Comparison of ENCODE assay signal across 25 cellular contexts in the genomic region with DNA sequence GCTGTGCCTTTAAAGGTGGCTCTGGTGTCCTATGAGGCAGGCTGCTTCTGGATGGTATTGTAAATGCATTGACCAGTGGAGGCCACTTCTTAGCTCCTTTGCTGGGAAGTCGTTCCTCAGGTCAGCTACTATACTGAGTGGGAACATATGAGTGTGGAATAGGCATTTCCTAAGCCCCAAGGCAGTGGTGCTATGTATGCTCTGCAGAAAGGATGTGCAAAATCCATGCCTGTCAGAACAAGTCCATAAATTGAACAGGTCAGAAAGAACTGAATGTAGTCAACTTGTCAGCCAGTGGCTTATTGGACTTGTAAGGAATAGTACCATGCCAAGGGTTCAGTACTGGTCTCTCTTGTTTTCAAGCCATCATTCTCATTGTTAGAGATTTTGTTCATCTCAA.
"Had no signal": no experiment of that assay in that cellular context is flagged by ENCODE, and none has a peak within 500 bp of the region (broad histone marks: within the 10 kb centered on the region; RNA-seq: fewer than 3 reads in every experiment).

No MANE protein-coding gene starts in this region.

- H3K27me3 ChIP-seq: gastroesophageal sphincter, heart right ventricle, left lung, right atrium auricular region, testis, tibial artery had no signal

- ATAC-seq: gastroesophageal sphincter; heart right ventricle; left cardiac atrium; left lung; naive thymus-derived CD8-positive, alpha-beta T cell; sciatic nerve; stimulated activated effector memory CD8-positive, alpha-beta T cell treated with anti-CD3 and anti-CD28 coated beads, Interleukin-12 subunit alpha, Interleukin-12 subunit beta, amount 100 ng/mL, for 72 hours; stimulated activated naive CD8-positive, alpha-beta T cell treated with anti-CD3 and anti-CD28 coated beads, Interleukin-15, Interleukin-2, amounts not matched to agents 100 U/mL and 50 U/mL, for 24 hours had no signal

- H3K36me3 ChIP-seq: gastroesophageal sphincter, heart right ventricle, left lung, prostate gland, right atrium auricular region, tibial artery had no signal

- H3K9me3 Mint-ChIP-seq: type B pancreatic cell had no signal

- DNase-seq: dermis blood vessel endothelial cell; effector memory CD4-positive, alpha-beta T cell; heart right ventricle; hippocampal formation; left cardiac atrium; left lung; naive thymus-derived CD8-positive, alpha-beta T cell; nephron progenitor cell; nucleus accumbens; stimulated activated CD4-positive, alpha-beta T cell treated with anti-CD3 and anti-CD28 coated beads, Interleukin-2, amount 100 ng/mL, for 24 hours; stimulated activated CD4-positive, alpha-beta T cell treated with anti-CD3 and anti-CD28 coated beads, Interleukin-4, amount 100 ng/mL, for 24 hours; stimulated activated naive CD8-positive, alpha-beta T cell treated with anti-CD3 and anti-CD28 coated beads, Interleukin-15, Interleukin-2, amounts not matched to agents 100 U/mL and 50 U/mL, for 24 hours; substantia nigra; testis; tibial artery had no signal

- H3K4me1 ChIP-seq: gastroesophageal sphincter, heart right ventricle, left lung, prostate gland, right atrium auricular region, testis, tibial artery had no signal

- H3K27me3 Mint-ChIP-seq: naive thymus-derived CD8-positive, alpha-beta T cell; type B pancreatic cell had no signal

- H3K27ac Mint-ChIP-seq: naive thymus-derived CD8-positive, alpha-beta T cell; nephron progenitor cell; stimulated activated effector memory CD8-positive, alpha-beta T cell treated with anti-CD3 and anti-CD28 coated beads, Interleukin-12 subunit alpha, Interleukin-12 subunit beta, amount 100 ng/mL, for 72 hours; type B pancreatic cell had no signal

- H3K4me1 Mint-ChIP-seq: naive thymus-derived CD8-positive, alpha-beta T cell; nephron progenitor cell; stimulated activated effector memory CD8-positive, alpha-beta T cell treated with anti-CD3 and anti-CD28 coated beads, Interleukin-12 subunit alpha, Interleukin-12 subunit beta, amount 100 ng/mL, for 72 hours had no signal

- H3K4me3 ChIP-seq: coronary artery, gastroesophageal sphincter, heart right ventricle, left lung, prostate gland, right atrium auricular region, smooth muscle cell, testis, tibial artery had no signal

- H3K27ac ChIP-seq: coronary artery, gastroesophageal sphincter, heart right ventricle, left lung, prostate gland, right atrium auricular region, testis, tibial artery had no signal

- H3K9me3 ChIP-seq: gastroesophageal sphincter, prostate gland, right atrium auricular region, testis, tibial artery had no signal

- H3K36me3 Mint-ChIP-seq: naive thymus-derived CD8-positive, alpha-beta T cell; stimulated activated effector memory CD8-positive, alpha-beta T cell treated with anti-CD3 and anti-CD28 coated beads, Interleukin-12 subunit alpha, Interleukin-12 subunit beta, amount 100 ng/mL, for 72 hours; type B pancreatic cell had no signal

- H3K4me3 Mint-ChIP-seq: naive thymus-derived CD8-positive, alpha-beta T cell; nephron progenitor cell; stimulated activated effector memory CD8-positive, alpha-beta T cell treated with anti-CD3 and anti-CD28 coated beads, Interleukin-12 subunit alpha, Interleukin-12 subunit beta, amount 100 ng/mL, for 72 hours; type B pancreatic cell had no signal

- FAIRE-seq: endometrium, islet of Langerhans had no signal
